Comparison of ENCODE assay signal across 2 cellular contexts in genomic region chr17:32279933-32280716, GRCh38.
TF ChIP-seq lines count a peak whose summit lies in the region.

No MANE protein-coding gene starts in this region.

TF ChIP-seq in GM23338, 12 proteins besides CTCF, POLR2A, EP300 and RAD21:
- no peak for TF ChIP-seq ZNF462 (CRISPR knock-in tag; IDR thresholded peaks at IDR 0.05)
- TF ChIP-seq REST (IDR thresholded peaks at IDR 0.05; ENCODE audit: unreplicated experiment), result no peak
- no peak for TF ChIP-seq STAT1 (IDR thresholded peaks at IDR 0.05; ENCODE audit: unreplicated experiment)
- no peak for TF ChIP-seq ZNF331 (CRISPR knock-in tag; IDR thresholded peaks at IDR 0.05; ENCODE audit: low read depth)
- no peak for TF ChIP-seq JUNB (IDR thresholded peaks at IDR 0.05; ENCODE audit: unreplicated experiment)
- TF ChIP-seq POLR2AphosphoS5 (IDR thresholded peaks at IDR 0.05; ENCODE audit: low read depth), result no peak; the same call in 1 of the 2 replicates
- no peak for TF ChIP-seq EZH2phosphoT487 (IDR thresholded peaks at IDR 0.05; ENCODE audit: unreplicated experiment)
- no peak for TF ChIP-seq ZNF114 (CRISPR knock-in tag; IDR thresholded peaks at IDR 0.05)
- no peak for TF ChIP-seq NANOG (IDR thresholded peaks at IDR 0.05; ENCODE audit: borderline replicate concordance)
- no peak for TF ChIP-seq EZH2 (IDR thresholded peaks at IDR 0.05; ENCODE audit: low read depth, unreplicated experiment)
- TF ChIP-seq ETS1 (IDR thresholded peaks at IDR 0.05), result no peak

TF ChIP-seq in K562, 482 proteins besides CTCF, POLR2A, EP300 and RAD21:
- peak; percentile 31; the same call in 1 of the 2 replicates for TF ChIP-seq POLR2G (IDR thresholded peaks at IDR 0.05; ENCODE audit: low read depth, low read length)
- TF ChIP-seq ATF3 (IDR thresholded peaks at IDR 0.05), result no peak
- no peak for TF ChIP-seq ATF3 (CRISPR knock-in tag; conservative IDR thresholded peaks at IDR 0.05)
- TF ChIP-seq EGR1 (conservative IDR thresholded peaks at IDR 0.05), result peak; percentile 67
- peak; percentile 71 for TF ChIP-seq NCOR1 (IDR thresholded peaks at IDR 0.05)
- TF ChIP-seq HEY1 (CRISPR knock-in tag; IDR thresholded peaks at IDR 0.05; ENCODE audit: borderline replicate concordance), result no peak
- 0 out of 4 replicates have a peak, but pooled peaks of 1 of the 2 experiments have one; percentile 40 for TF ChIP-seq UBTF (IDR thresholded peaks at IDR 0.05; ENCODE audit: borderline replicate concordance in 1 of 2, low read depth in 2 of 2, low read length in 2 of 2)
- TF ChIP-seq STAT5A (IDR thresholded peaks at IDR 0.05; ENCODE audit: borderline replicate concordance, low read length), result 0 out of 2 replicates have a peak, but pooled peaks have one; percentile 45
- TF ChIP-seq CBFA2T3 (IDR thresholded peaks at IDR 0.05), result peak; percentile 89
- peak; percentile 28 for TF ChIP-seq HMGN3 (IDR thresholded peaks at IDR 0.05; ENCODE audit: borderline replicate concordance, extremely low read depth, insufficient read length, low read depth, low read length)
- no peak for TF ChIP-seq TAF7 (tag; IDR thresholded peaks at IDR 0.05)
- peak; percentile 75 for TF ChIP-seq DACH1 (IDR thresholded peaks at IDR 0.05; ENCODE audit: partially characterized antibody)
- no peak for TF ChIP-seq SUPT5H (IDR thresholded peaks at IDR 0.05)
- TF ChIP-seq TCF3 (CRISPR knock-in tag; IDR thresholded peaks at IDR 0.05), result peak; percentile 77
- TF ChIP-seq ZNF592 (IDR thresholded peaks at IDR 0.05), result no peak
- peak; percentile 40 for TF ChIP-seq NFIC (IDR thresholded peaks at IDR 0.05)
- peak; percentile 55; the same call in 1 of the 2 replicates for TF ChIP-seq DPF2 (IDR thresholded peaks at IDR 0.05)
- TF ChIP-seq RBFOX2 (IDR thresholded peaks at IDR 0.05; ENCODE audit: low read depth, low read length), result 0 out of 2 replicates have a peak, but pooled peaks have one; percentile 30
- TF ChIP-seq ZBTB7A (IDR thresholded peaks at IDR 0.05; ENCODE audit: borderline replicate concordance, control insufficient read depth, low read depth, low read length), result peak; percentile 70; the same call in 1 of the 2 replicates
- peak; percentile 22; the same call in 1 of the 2 replicates for TF ChIP-seq SMARCA4 (IDR thresholded peaks at IDR 0.05)
- peak; percentile 72; the same call in 1 of the 2 replicates for TF ChIP-seq ARID1B (IDR thresholded peaks at IDR 0.05)
- 0 out of 3 replicates have a peak, but pooled peaks of 1 of the 2 experiments have one; percentile 22 for TF ChIP-seq CBX3 (IDR thresholded peaks at IDR 0.05; ENCODE audit: borderline replicate concordance in 1 of 2, low read length in 2 of 2)
- peak; percentile 83 for TF ChIP-seq CBFA2T2 (conservative IDR thresholded peaks at IDR 0.05)
- no peak for TF ChIP-seq TOE1 (IDR thresholded peaks at IDR 0.05; ENCODE audit: borderline replicate concordance)
- no peak for TF ChIP-seq TOE1 (CRISPR knock-in tag; IDR thresholded peaks at IDR 0.05; ENCODE audit: borderline replicate concordance, low read depth)
- peak; percentile 50; the same call in 1 of the 2 replicates for TF ChIP-seq GATA2 (CRISPR knock-in tag; IDR thresholded peaks at IDR 0.05)
- peak; percentile 66; the same call in 1 of the 2 replicates for TF ChIP-seq POLR2AphosphoS5 (IDR thresholded peaks at IDR 0.05; ENCODE audit: control insufficient read depth, insufficient read depth, low read depth, low read length)
- TF ChIP-seq TAL1 (IDR thresholded peaks at IDR 0.05), result peak; percentile 54; the same call in 1 of the 2 replicates
- peak; percentile 64 for TF ChIP-seq TEAD4 (IDR thresholded peaks at IDR 0.05; ENCODE audit: low read length)
- no peak for TF ChIP-seq TEAD4 (CRISPR knock-in tag; IDR thresholded peaks at IDR 0.05; ENCODE audit: borderline replicate concordance)
- peak; percentile 24; the same call in 1 of the 2 replicates for TF ChIP-seq KLF16 (IDR thresholded peaks at IDR 0.05)
- TF ChIP-seq TFAP4 (CRISPR knock-in tag; IDR thresholded peaks at IDR 0.05; ENCODE audit: borderline replicate concordance), result peak; percentile 89
- TF ChIP-seq POLR2AphosphoS2 (IDR thresholded peaks at IDR 0.05; ENCODE audit: low read length), result no peak
- TF ChIP-seq YY1 (IDR thresholded peaks at IDR 0.05; ENCODE audit: borderline replicate concordance in 1 of 3, control insufficient read depth in 1 of 3, extremely low read depth in 1 of 3, insufficient read depth in 3 of 3, insufficient read length in 1 of 3, insufficient replicate concordance in 2 of 3, low read depth in 1 of 3, low read length in 2 of 3), result peak in 1 of 3 experiments; percentile 16
- TF ChIP-seq ETS1 (conservative IDR thresholded peaks at IDR 0.05; ENCODE audit: control insufficient read depth, low read depth, low read length), result peak; percentile 30; the same call in 1 of the 2 replicates
